Comparison of ENCODE assay signal across 9 cellular contexts in genomic region chr16:11871193-11871592, GRCh38. TPM values are rescaled to one million over a fixed set of nuclear protein-coding genes. Genes with fewer than 3 reads are reported as not detected.
DNase-seq lines count a peak whose midpoint lies in the region; FAIRE-seq and TF ChIP-seq lines count a peak whose summit lies in the region.
"Had no signal": no experiment of that assay in that cellular context is flagged by ENCODE, and none has a peak within 500 bp of the region (broad histone marks: within the 10 kb centered on the region; RNA-seq: fewer than 3 reads in every experiment).

No MANE protein-coding gene starts in this region.

- peaks cover 33% of the 10 kb centered on the region for H3K4me1 ChIP-seq in HAP-1
- H3K4me1 ChIP-seq in right atrium auricular region: peaks cover 0 to 36% of the 10 kb centered on the region in 2 donors
- no peaks in the 10 kb centered on the region for H3K4me1 ChIP-seq in small intestine (ENCODE audit: control insufficient read depth in 2 of 2, insufficient read depth in 1 of 2, low read depth in 1 of 2, low read length in 1 of 2)

- H3K9me3 ChIP-seq in HAP-1 (no peaks in the 10 kb centered on the region), right atrium auricular region (no peaks in the 10 kb centered on the region), small intestine (ENCODE audit: control insufficient read depth, low read depth) (no peaks in the 10 kb centered on the region)

- H3K36me3 ChIP-seq in HAP-1 (replicated peaks): peaks cover 54% of the 10 kb centered on the region
- H3K36me3 ChIP-seq in right atrium auricular region: peaks cover 24% of the 10 kb centered on the region
- peaks cover 7 to 8% of the 10 kb centered on the region in 2 donors for H3K36me3 ChIP-seq in small intestine (ENCODE audit: control insufficient read depth in 2 of 2, insufficient read depth in 2 of 2, low read length in 2 of 2)

- H3K27ac ChIP-seq in right atrium auricular region: peak overlapping the region; percentile 15 to 35
- H3K27ac ChIP-seq in small intestine (ENCODE audit: low read depth in 1 of 2, low read length in 1 of 2): no peak overlapping the region

- DNase-seq in ACHN (peak; percentile 61), HAP-1 (ENCODE audit: low spot score in 2 of 2) (peak; percentile 77 to 82), right atrium auricular region (ENCODE audit: low spot score) (no peak), DMS153 treated with DMSO at 0.1 percent for 48 hours (lab: John Stamatoyannopoulos, UW; ENCODE audit: unreplicated experiment) (no peak), small intestine (no peak), NCI-H2107 treated with DMSO at 0.1 percent for 48 hours (lab: John Stamatoyannopoulos, UW; ENCODE audit: unreplicated experiment) (no peak), NCI-H1930 (lab: John Stamatoyannopoulos, UW) (no peak)
- DNase-seq: DMS79 had no signal

- peak in 1 of 2 donors; percentile 44 for TF ChIP-seq CTCF in right atrium auricular region (IDR thresholded peaks at IDR 0.05)

- H3K4me3 ChIP-seq in HAP-1: no peak overlapping the region
- no peak overlapping the region for H3K4me3 ChIP-seq in right atrium auricular region
- no peak overlapping the region for H3K4me3 ChIP-seq in small intestine (ENCODE audit: low read depth in 1 of 2, low read length in 2 of 2)

- WGBS in small intestine, 3 donors: 57 to 84% (median 74%) methylated on average over 7 of the region's 7 CpGs

- in situ Hi-C loops in ACHN (cut with HindIII; ENCODE audit: low pct_ligation_motif_present, low pct_unique_long_range_greater_than_20kb, low sequenced_read_pairs): no loop called here
- in situ Hi-C loops in HAP-1 (cut with MboI; ENCODE audit: low sequenced_read_pairs): no loop called here

- H3K27me3 ChIP-seq in HAP-1 (ENCODE audit: low read depth): no peaks in the 10 kb centered on the region
- H3K27me3 ChIP-seq in right atrium auricular region: no peaks in the 10 kb centered on the region
- H3K27me3 ChIP-seq in small intestine (ENCODE audit: control insufficient read depth in 2 of 2, insufficient read depth in 2 of 2, low read length in 2 of 2): no peaks in the 10 kb centered on the region

- FAIRE-seq in TTC549 (lab: Jason Lieb, UNC) (peak; percentile 41), small intestine (lab: Jason Lieb, UNC) (no peak)

RNA-seq across cellular contexts. Expression of gene RSL1D1, which starts 19.9 kb away (rescaled TPM):
- total RNA-seq in right atrium auricular region: 100 to 1,000 TPM in 1 of 2 donors, 10 to 100 TPM in 1; 75.3 to 123 TPM
- 100 to 1,000 TPM in 1 of 3 donors, 10 to 100 TPM in 2; 53.0 to 106 (median 89.7) TPM for polyA plus RNA-seq in small intestine

RNA-seq across cellular contexts. Expression of gene GSPT1, which starts 44.6 kb away (rescaled TPM):
- 10 to 100 TPM; 59.5 to 62.7 TPM for total RNA-seq in right atrium auricular region
- 10 to 100 TPM; 27.3 to 49.0 (median 35.3) TPM for polyA plus RNA-seq in small intestine

Comparison
In these comparisons a context has a peak if more than half of its experiments do, and no peak if none do; other contexts are left out.
1. DNase-seq: peak in ACHN (single experiment) and HAP-1 (2 of 2); none in right atrium auricular region (single experiment), DMS153 treated with DMSO at 0.1 percent for 48 hours (single experiment), small intestine (single experiment), NCI-H2107 treated with DMSO at 0.1 percent for 48 hours (single experiment) and NCI-H1930 (0 of 2).
2. H3K27ac ChIP-seq: peak in right atrium auricular region (2 of 2); none in small intestine (0 of 2).